In genomic region chr2:902584-902983, GRCh38 we compare ENCODE assay signal across 27 cellular contexts. TPM values are rescaled to one million over a fixed set of nuclear protein-coding genes. Genes with fewer than 3 reads are reported as not detected.
"Had no signal": no experiment of that assay in that cellular context is flagged by ENCODE, and none has a peak within 500 bp of the region (broad histone marks: within the 10 kb centered on the region; RNA-seq: fewer than 3 reads in every experiment).

No MANE protein-coding gene starts in this region.

- H3K36me3 ChIP-seq: adrenal gland, breast epithelium, Peyer's patch, SJSA1 had no signal

- H3K4me3 ChIP-seq: adrenal gland, body of pancreas, breast epithelium, Peyer's patch, SJSA1 had no signal

- H3K27ac ChIP-seq: adrenal gland, body of pancreas, breast epithelium, Peyer's patch, SJSA1 had no signal

- ATAC-seq: activated CD4-positive, alpha-beta T cell treated with anti-CD3 and anti-CD28 coated beads for 36 hours; activated CD4-positive, CD25-positive, alpha-beta regulatory T cell treated with anti-CD3 and anti-CD28 coated beads, Interleukin-2, amount 50 U/mL, for 24 hours; activated CD8-positive, alpha-beta T cell treated with anti-CD3 and anti-CD28 coated beads, Interleukin-2, amount 10 ng/mL, durations not matched to agents 7 days and 5 days; activated naive CD4-positive, alpha-beta T cell treated with anti-CD3 and anti-CD28 coated beads, Interleukin-2, amount 50 U/mL, for 72 hours; body of pancreas; PC-3 had no signal

- DNase-seq: activated CD4-positive, alpha-beta T cell treated with anti-CD3 and anti-CD28 coated beads for 36 hours; activated CD4-positive, alpha-beta T cell treated with anti-CD3 and anti-CD28 coated beads, Interleukin-2, amount 10 ng/mL, durations not matched to agents 7 days and 5 days; activated CD4-positive, alpha-beta T cell treated with anti-CD3 and anti-CD28 coated beads, Interleukin-2, amount 50 U/mL, for 48 hours; activated CD8-positive, alpha-beta T cell treated with anti-CD3 and anti-CD28 coated beads, Interleukin-2, amount 10 ng/mL, durations not matched to agents 7 days and 5 days; activated gamma-delta T cell treated with Interleukin-2 at 50 U/mL for 16 hours; activated naive CD4-positive, alpha-beta T cell treated with anti-CD3 and anti-CD28 coated beads for 36 hours; activated T-cell treated with anti-CD3 and anti-CD28 coated beads, Interleukin-2, amount 50 U/mL, for 24 hours; body of pancreas; Karpas-422; KBM-7; NCI-H1436; NCI-H1694; NCI-H1930; NCI-H226; NCI-H446 treated with DMSO at 0.1 percent for 48 hours; PC-3; Peyer's patch; RPMI8226; SHP77 treated with DMSO at 0.1 percent for 48 hours; SK-N-SH had no signal

- H3K4me1 ChIP-seq: adrenal gland, body of pancreas, breast epithelium, Peyer's patch, SJSA1 had no signal

- H3K9me3 ChIP-seq: adrenal gland, body of pancreas, Peyer's patch, SJSA1, SK-N-SH had no signal

- H3K27me3 ChIP-seq: adrenal gland, body of pancreas, breast epithelium, Peyer's patch, SJSA1 had no signal

RNA-seq across cellular contexts. Expression of gene SNTG2, which starts 48.1 kb away (rescaled TPM):
- total RNA-seq: activated CD4-positive, alpha-beta T cell treated with anti-CD3 and anti-CD28 coated beads, Interleukin-2, amount 10 ng/mL, durations not matched to agents 7 days and 5 days; activated T-helper 2 cell treated with anti-CD3 and anti-CD28 coated beads, Interferon-gamma antibody, Interleukin-2, Interleukin-4, amounts not matched to agents 10 μg/mL and 5 μg/mL and 100 μg/mL, durations not matched to agents 14 hours and 24 hours and 36 hours; MCF 10A; PC-3 had no signal
- polyA plus RNA-seq: SK-N-SH had no signal
